26 cellular contexts compared by ENCODE assay signal in the genomic region with DNA sequence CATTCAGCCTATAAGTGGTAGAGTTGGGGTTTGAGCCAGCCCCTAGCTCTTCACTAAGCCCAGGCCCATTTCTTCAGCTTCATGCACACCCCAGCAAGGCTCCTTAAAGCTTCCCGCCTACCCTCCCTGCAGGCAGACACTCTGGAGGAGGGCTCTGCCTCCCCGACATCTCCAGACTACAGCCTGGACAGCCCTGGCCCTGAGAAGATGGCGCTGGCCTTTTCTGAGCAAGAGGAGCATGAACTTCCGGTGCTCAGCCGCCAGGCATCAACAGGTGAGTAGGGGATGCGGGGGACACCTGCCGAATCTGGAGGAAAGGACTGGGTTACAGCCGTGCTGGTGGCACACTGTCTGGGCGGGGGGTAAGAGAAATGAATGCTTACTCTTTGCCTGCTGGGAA. TPM values are rescaled to one million over a fixed set of nuclear protein-coding genes. Genes with fewer than 3 reads are reported as not detected.
DNase-seq lines count a peak whose midpoint lies in the region; ATAC-seq and TF ChIP-seq lines count a peak whose summit lies in the region.
"Had no signal": no experiment of that assay in that cellular context is flagged by ENCODE, and none has a peak within 500 bp of the region (broad histone marks: within the 10 kb centered on the region; RNA-seq: fewer than 3 reads in every experiment).

No MANE protein-coding gene starts in this region.

- H3K27ac Mint-ChIP-seq in activated CD4-positive, alpha-beta T cell treated with anti-CD3 and anti-CD28 coated beads, Interleukin-2, amount 10 ng/mL, durations not matched to agents 7 days and 5 days, result peak overlapping the region; percentile 46
- H3K27ac Mint-ChIP-seq in CD14-positive monocyte, result peak overlapping the region in 4 of 7 donors; percentile 10 to 80 (median 47)

- H3K36me3 Mint-ChIP-seq in activated CD4-positive, alpha-beta T cell treated with anti-CD3 and anti-CD28 coated beads, Interleukin-2, amount 10 ng/mL, durations not matched to agents 7 days and 5 days (ENCODE audit: low read depth), result peaks cover 41% of the 10 kb centered on the region
- H3K36me3 Mint-ChIP-seq in CD14-positive monocyte, result peaks cover 67 to 84% of the 10 kb centered on the region in 2 donors

- H3F3A ChIP-seq in OCI-LY1 (ENCODE audit: insufficient read depth, low read length), result no peaks in the 10 kb centered on the region

- no peaks in the 10 kb centered on the region for H3K9me2 ChIP-seq in OCI-LY1 (ENCODE audit: low read depth, low read length)

- TF ChIP-seq CTCF in CD14-positive monocyte (IDR thresholded peaks at IDR 0.05) (no peak), OCI-LY1 (IDR thresholded peaks at IDR 0.05; ENCODE audit: low read length) (no peak), neutrophil (IDR thresholded peaks at IDR 0.05) (no peak), left ventricle myocardium inferior (IDR thresholded peaks at IDR 0.05; ENCODE audit: borderline replicate concordance) (no peak)

- no peaks in the 10 kb centered on the region for H3K27me3 Mint-ChIP-seq in activated CD4-positive, alpha-beta T cell treated with anti-CD3 and anti-CD28 coated beads, Interleukin-2, amount 10 ng/mL, durations not matched to agents 7 days and 5 days
- peaks cover 0 to 2% (median 0%) of the 10 kb centered on the region in 3 donors for H3K27me3 Mint-ChIP-seq in CD14-positive monocyte (ENCODE audit: low read depth in 3 of 3)
- H3K27me3 Mint-ChIP-seq: CD4-positive, alpha-beta memory T cell had no signal

- CTCF ChIA-PET in activated CD4-positive, alpha-beta T cell treated with anti-CD3 and anti-CD28 coated beads, Interleukin-2, amount 10 ng/mL, durations not matched to agents 7 days and 5 days (lab: Charles Lee), result interaction anchor here (1.3 to 2.7 kb wide), 2 partner anchors 8 to 10 kb away, joined by 4 to 9 read pairs; no protein-coding TSS in a partner anchor

- no peaks in the 10 kb centered on the region for H3K9me3 Mint-ChIP-seq in activated CD4-positive, alpha-beta T cell treated with anti-CD3 and anti-CD28 coated beads, Interleukin-2, amount 10 ng/mL, durations not matched to agents 7 days and 5 days
- H3K9me3 Mint-ChIP-seq in CD14-positive monocyte, result no peaks in the 10 kb centered on the region
- H3K9me3 Mint-ChIP-seq: CD4-positive, alpha-beta memory T cell; IgD-negative memory B cell had no signal

- no peak overlapping the region for H3K9ac ChIP-seq in OCI-LY1 (ENCODE audit: low read length)
- H3K9ac ChIP-seq: BLaER1 had no signal

- H3K4me2 ChIP-seq in OCI-LY1 (ENCODE audit: low read length), result no peak overlapping the region
- H3K4me2 ChIP-seq: BLaER1 had no signal

- H3K27ac ChIP-seq in OCI-LY1 (ENCODE audit: low read depth, low read length, poor library complexity, severe bottlenecking) (peak overlapping the region; percentile 40), neutrophil (peak overlapping the region; percentile 42), left ventricle myocardium inferior (replicated peaks) (no peak overlapping the region)
- H3K27ac ChIP-seq: 22Rv1, BLaER1, SJSA1 had no signal

- POLR2A ChIA-PET in activated CD4-positive, alpha-beta T cell treated with anti-CD3 and anti-CD28 coated beads, Interleukin-2, amount 10 ng/mL, durations not matched to agents 7 days and 5 days (lab: Charles Lee), result no interaction called here

- H4K20me1 ChIP-seq in OCI-LY1 (ENCODE audit: insufficient read depth, low read length), result no peaks in the 10 kb centered on the region

- ATAC-seq in HG02571 (IDR thresholded peaks at IDR 0.05; ENCODE audit: unreplicated experiment), result no peak
- ATAC-seq: HCT116, Right ventricle myocardium inferior had no signal

- DNase-seq in activated CD4-positive, alpha-beta T cell treated with anti-CD3 and anti-CD28 coated beads, Interleukin-2, amount 10 ng/mL, durations not matched to agents 7 days and 5 days, result no peak
- no peak for DNase-seq in activated CD4-positive, alpha-beta T cell treated with anti-CD3 and anti-CD28 coated beads for 4 hours
- DNase-seq in CD14-positive monocyte (ENCODE audit: low spot score) (no peak), NCI-H748 treated with DMSO at 0.1 percent for 48 hours (lab: John Stamatoyannopoulos, UW) (no peak), left ventricle myocardium inferior (no peak)
- DNase-seq: ACHN; Calu3; CD4-positive, alpha-beta memory T cell; DMS153; Karpas-422; NCI-H1694; NCI-H2081 treated with DMSO at 0.1 percent for 48 hours; NCI-H2171 treated with DMSO at 0.1 percent for 48 hours; NCI-H524 treated with DMSO at 0.1 percent for 48 hours had no signal

- H2AFZ ChIP-seq in OCI-LY1 (ENCODE audit: low read length), result no peak overlapping the region

- H3K4me3 ChIP-seq in OCI-LY1 (ENCODE audit: low read depth, low read length, poor library complexity, severe bottlenecking) (no peak overlapping the region), neutrophil (ENCODE audit: low read depth in 1 of 2, low read length in 1 of 2) (no peak overlapping the region), left ventricle myocardium inferior (no peak overlapping the region)
- H3K4me3 ChIP-seq: BLaER1, SJSA1 had no signal

- peaks cover 10% of the 10 kb centered on the region for H3K4me1 ChIP-seq in OCI-LY1 (ENCODE audit: insufficient read depth, low read length, severe bottlenecking)
- peaks cover 17 to 18% of the 10 kb centered on the region in 2 experiments for H3K4me1 ChIP-seq in neutrophil (ENCODE audit: control insufficient read depth in 1 of 2, insufficient read depth in 1 of 2, low read depth in 1 of 2, low read length in 1 of 2)
- H3K4me1 ChIP-seq in left ventricle myocardium inferior, result no peaks in the 10 kb centered on the region
- H3K4me1 ChIP-seq: SJSA1 had no signal

- no peaks in the 10 kb centered on the region for H3K79me2 ChIP-seq in OCI-LY1 (ENCODE audit: insufficient read depth, low read length)

- no peaks in the 10 kb centered on the region for H3K27me3 ChIP-seq in OCI-LY1 (ENCODE audit: insufficient read depth, low read length)
- no peaks in the 10 kb centered on the region for H3K27me3 ChIP-seq in neutrophil
- H3K27me3 ChIP-seq in left ventricle myocardium inferior (ENCODE audit: low read depth), result no peaks in the 10 kb centered on the region
- H3K27me3 ChIP-seq: SJSA1 had no signal

- H3K9me3 ChIP-seq in OCI-LY1 (ENCODE audit: low read length) (no peaks in the 10 kb centered on the region), neutrophil (no peaks in the 10 kb centered on the region), left ventricle myocardium inferior (replicated peaks) (no peaks in the 10 kb centered on the region)
- H3K9me3 ChIP-seq: BLaER1, SJSA1 had no signal

- no peak overlapping the region for H3K4me3 Mint-ChIP-seq in activated CD4-positive, alpha-beta T cell treated with anti-CD3 and anti-CD28 coated beads, Interleukin-2, amount 10 ng/mL, durations not matched to agents 7 days and 5 days
- H3K4me3 Mint-ChIP-seq in CD14-positive monocyte, result no peak overlapping the region
- H3K4me3 Mint-ChIP-seq: CD4-positive, alpha-beta memory T cell had no signal

- intact Hi-C loops in CD14-positive monocyte (cut with micrococcal nuclease) (no loop called here), left ventricle myocardium inferior (cut with micrococcal nuclease) (no loop called here)

- H3K36me3 ChIP-seq in OCI-LY1 (ENCODE audit: insufficient read depth, low read length), result peaks cover 82% of the 10 kb centered on the region
- peaks cover 86% of the 10 kb centered on the region for H3K36me3 ChIP-seq in neutrophil
- H3K36me3 ChIP-seq in left ventricle myocardium inferior, result no peaks in the 10 kb centered on the region
- H3K36me3 ChIP-seq: SJSA1 had no signal

- peaks cover 31% of the 10 kb centered on the region for H3K4me1 Mint-ChIP-seq in activated CD4-positive, alpha-beta T cell treated with anti-CD3 and anti-CD28 coated beads, Interleukin-2, amount 10 ng/mL, durations not matched to agents 7 days and 5 days
- H3K4me1 Mint-ChIP-seq in CD14-positive monocyte, result peaks cover 34% of the 10 kb centered on the region

RNA-seq across cellular contexts. Expression of gene SASH3, which starts 11.1 kb away (rescaled TPM):
- 100 to 1,000 TPM; 254 to 264 TPM for total RNA-seq in activated CD4-positive, alpha-beta T cell treated with anti-CD3 and anti-CD28 coated beads, Interleukin-2, amount 10 ng/mL, durations not matched to agents 7 days and 5 days
- polyA plus RNA-seq in CD14-positive monocyte, result 100 to 1,000 TPM; 127 to 179 TPM
- total RNA-seq in left ventricle myocardium inferior, result 2.2 TPM
- total RNA-seq: Calu3, Daoy, H1, M059J, SJSA1 had no signal
- polyA plus RNA-seq: H1 had no signal

RNA-seq across cellular contexts. Expression of gene XPNPEP2, which starts 52.0 kb away (rescaled TPM):
- 1 to 10 TPM; 1.1 to 1.3 TPM for total RNA-seq in activated CD4-positive, alpha-beta T cell treated with anti-CD3 and anti-CD28 coated beads, Interleukin-2, amount 10 ng/mL, durations not matched to agents 7 days and 5 days
- polyA plus RNA-seq in CD14-positive monocyte, result not detected
- 1.3 TPM for total RNA-seq in left ventricle myocardium inferior
- total RNA-seq: Calu3, Daoy, H1, M059J had no signal

RNA-seq across cellular contexts. Expression of gene ZDHHC9, which starts 52.9 kb away (rescaled TPM):
- 1 to 10 TPM; 4.1 to 4.2 TPM for total RNA-seq in activated CD4-positive, alpha-beta T cell treated with anti-CD3 and anti-CD28 coated beads, Interleukin-2, amount 10 ng/mL, durations not matched to agents 7 days and 5 days
- polyA plus RNA-seq in CD14-positive monocyte, result 1 to 10 TPM; 2.7 to 2.8 TPM
- 11.9 TPM for total RNA-seq in left ventricle myocardium inferior

Comparison
In these comparisons a context has a peak if more than half of its experiments do, and no peak if none do; other contexts are left out.
1. RNA of gene SASH3, which starts 11.1 kb away (total RNA-seq): 254 to 264 TPM in activated CD4-positive, alpha-beta T cell treated with anti-CD3 and anti-CD28 coated beads, Interleukin-2, amount 10 ng/mL, durations not matched to agents 7 days and 5 days; 2.2 TPM in left ventricle myocardium inferior (single experiment); every median in the first group is over 10 times any median in the second.